Comparison of ENCODE assay signal across 1 cellular context in genomic region chr19:41263850-41264580, GRCh38.
TF ChIP-seq lines count a peak whose summit lies in the region.

TSS of gene HNRNPUL1 (plus strand) at chr19:41264372. CDS start at chr19:41264504, 132 bp downstream.

TF ChIP-seq in K562, 482 proteins besides CTCF, POLR2A, EP300 and RAD21 (continued from another document and continues in another):
- peak; percentile 84; the same call in 1 of the 2 replicates for TF ChIP-seq ZHX1 (conservative IDR thresholded peaks at IDR 0.05; ENCODE audit: low read length)
- TF ChIP-seq FOXM1 (IDR thresholded peaks at IDR 0.05; ENCODE audit: low read depth), result peak; percentile 82
- peak; percentile 82; the same call in 1 of the 2 replicates for TF ChIP-seq FOXM1 (CRISPR knock-in tag; IDR thresholded peaks at IDR 0.05; ENCODE audit: low read depth)
- peak; percentile 66; the same call in 1 of the 2 replicates for TF ChIP-seq DMBX1 (CRISPR knock-in tag; IDR thresholded peaks at IDR 0.05; ENCODE audit: borderline replicate concordance)
- TF ChIP-seq PRPF4 (IDR thresholded peaks at IDR 0.05; ENCODE audit: insufficient read depth, low read depth, low read length, poor library complexity, severe bottlenecking), result no peak
- TF ChIP-seq ZNF512 (tag; IDR thresholded peaks at IDR 0.05), result no peak
- peak; percentile 90; the same call in 1 of the 2 replicates for TF ChIP-seq KLF6 (CRISPR knock-in tag; IDR thresholded peaks at IDR 0.05; ENCODE audit: borderline replicate concordance)
- TF ChIP-seq NFE2 (IDR thresholded peaks at IDR 0.05; ENCODE audit: low read depth), result no peak
- peak in 1 of 2 experiments; percentile 87 for TF ChIP-seq AFF1 (IDR thresholded peaks at IDR 0.05; ENCODE audit: low read depth in 1 of 2, partially characterized antibody in 2 of 2)
- peak; percentile 97 for TF ChIP-seq NEUROD1 (IDR thresholded peaks at IDR 0.05; ENCODE audit: borderline replicate concordance, low read depth, low read length, partially characterized antibody)
- peak in 1 of 3 experiments; percentile 69; a peak in 2 of 6 replicates for TF ChIP-seq ZBTB11 (CRISPR knock-in tag; IDR thresholded peaks at IDR 0.05)
- no peak for TF ChIP-seq IFI16 (CRISPR knock-in tag; IDR thresholded peaks at IDR 0.05)
- TF ChIP-seq ZBTB17 (CRISPR knock-in tag; IDR thresholded peaks at IDR 0.05), result peak; percentile 73; the same call in 1 of the 2 replicates
- peak; percentile 98 for TF ChIP-seq PRDM10 (IDR thresholded peaks at IDR 0.05; ENCODE audit: partially characterized antibody)
- no peak for TF ChIP-seq SMAD2 (IDR thresholded peaks at IDR 0.05; ENCODE audit: low read depth, low read length)
- TF ChIP-seq TAF9B (IDR thresholded peaks at IDR 0.05; ENCODE audit: partially characterized antibody), result peak; percentile 93
- TF ChIP-seq ZEB2 (IDR thresholded peaks at IDR 0.05), result no peak
- no peak for TF ChIP-seq MXI1 (IDR thresholded peaks at IDR 0.05; ENCODE audit: low read depth, low read length)
- TF ChIP-seq DDX20 (tag; IDR thresholded peaks at IDR 0.05; ENCODE audit: low read depth), result no peak
- peak; percentile 97 for TF ChIP-seq CREB3L1 (IDR thresholded peaks at IDR 0.05; ENCODE audit: borderline replicate concordance, low read depth)
- no peak for TF ChIP-seq RFX5 (IDR thresholded peaks at IDR 0.05; ENCODE audit: low read depth, low read length)
- no peak for TF ChIP-seq CHCHD3 (CRISPR knock-in tag; IDR thresholded peaks at IDR 0.05)
- peak; percentile 54 for TF ChIP-seq HMGN3 (IDR thresholded peaks at IDR 0.05; ENCODE audit: borderline replicate concordance, extremely low read depth, insufficient read length, low read depth, low read length)
- TF ChIP-seq NR4A1 (CRISPR knock-in tag; IDR thresholded peaks at IDR 0.05), result 0 out of 2 replicates have a peak, but pooled peaks have one; percentile 55
- TF ChIP-seq NR4A1 (tag; IDR thresholded peaks at IDR 0.05), result peak; percentile 83
- no peak for TF ChIP-seq ZBTB49 (CRISPR knock-in tag; IDR thresholded peaks at IDR 0.05; ENCODE audit: borderline replicate concordance)
- no peak for TF ChIP-seq PBX2 (CRISPR knock-in tag; IDR thresholded peaks at IDR 0.05; ENCODE audit: low read depth)
- TF ChIP-seq PBX2 (tag; conservative IDR thresholded peaks at IDR 0.05; ENCODE audit: low read depth), result no peak; the same call in 1 of the 2 replicates
